Comparison of ENCODE assay signal across 11 cellular contexts in the genomic region with DNA sequence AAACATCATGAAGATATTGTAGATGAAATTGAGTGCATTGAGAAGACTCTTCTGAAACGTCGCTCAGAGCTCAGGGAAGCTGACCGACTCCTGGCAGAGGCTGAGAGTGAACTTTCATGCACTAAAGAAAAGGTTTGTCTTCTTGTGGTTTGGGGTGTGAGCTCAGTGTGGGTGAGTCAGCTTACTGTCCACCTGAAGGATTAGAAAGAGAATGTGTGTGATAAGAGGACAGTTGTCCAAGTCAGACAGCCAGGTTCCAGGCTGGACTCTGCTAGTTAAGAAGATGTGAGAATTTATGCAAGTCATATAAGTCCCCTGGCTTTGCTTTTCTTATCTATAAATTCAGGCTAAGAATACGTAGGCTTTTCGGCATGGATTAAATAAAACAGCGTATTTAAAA. TPM values are rescaled to one million over a fixed set of nuclear protein-coding genes. Genes with fewer than 3 reads are reported as not detected.
DNase-seq lines count a peak whose midpoint lies in the region; ATAC-seq and TF ChIP-seq lines count a peak whose summit lies in the region.
"Had no signal": no experiment of that assay in that cellular context is flagged by ENCODE, and none has a peak within 500 bp of the region (broad histone marks: within the 10 kb centered on the region; RNA-seq: fewer than 3 reads in every experiment).

No MANE protein-coding gene starts in this region.

- 93 to 95% methylated on average over 6 of the region's 6 CpGs for WGBS in aorta, 2 donors

- intact Hi-C loops in HCT116 (cut with micrococcal nuclease), result loop anchor here (10.0 kb wide), 1 partner anchor 400 kb away; no protein-coding TSS in a partner anchor
- intact Hi-C loops in aorta (cut with DNase I), result no loop called here

- CTCF ChIA-PET in HCT116 (lab: Charles Lee), result interaction anchor here (0.9 kb wide), 1 partner anchor 14 kb away, joined by 3 read pairs; no protein-coding TSS in a partner anchor

- H3K4me1 ChIP-seq in HCT116 (ENCODE audit: control insufficient read depth in 1 of 2, insufficient read depth in 2 of 2, low read length in 2 of 2), result peaks cover 9 to 30% of the 10 kb centered on the region in 2 experiments; a peak in 3 of 4 replicates
- peaks cover 0 to 3% of the 10 kb centered on the region in 2 donors for H3K4me1 ChIP-seq in aorta (ENCODE audit: control insufficient read depth in 1 of 2, insufficient read depth in 2 of 2, low read length in 2 of 2)

- TF ChIP-seq POLR2A in HCT116 (IDR thresholded peaks at IDR 0.05; ENCODE audit: borderline replicate concordance, extremely low read depth, insufficient read depth, insufficient read length), result no peak

- H3K27ac ChIP-seq in HCT116 (ENCODE audit: low read depth, low read length), result no peak overlapping the region
- no peak overlapping the region for H3K27ac ChIP-seq in aorta (ENCODE audit: low read depth in 1 of 2, low read length in 2 of 2)

- ATAC-seq in HCT116 (peak; percentile 93), aorta (ENCODE audit: low FRiP score) (no peak), HG02763 (IDR thresholded peaks at IDR 0.05; ENCODE audit: unreplicated experiment) (no peak)

- H3K4me2 ChIP-seq in HCT116 (ENCODE audit: low read length), result peak overlapping the region; percentile 51

- RAD21 ChIA-PET in HCT116 (lab: Charles Lee; ENCODE audit: low non-redundant PET in 1 of 2, low total read pairs in 2 of 2, uncharacterized antibody in 2 of 2, unreplicated experiment in 2 of 2), result interaction anchor here in 1 of 2 experiments (0.6 kb wide), 1 partner anchor 190 kb away, joined by 3 read pairs; no protein-coding TSS in a partner anchor

- POLR2A ChIA-PET in HCT116 (lab: Charles Lee), result no interaction called here

- H3K27me3 ChIP-seq in HCT116 (ENCODE audit: insufficient read depth, low read length) (no peaks in the 10 kb centered on the region), aorta (ENCODE audit: control insufficient read depth in 1 of 2, insufficient read depth in 2 of 2, low read length in 1 of 2) (no peaks in the 10 kb centered on the region)

- no peaks in the 10 kb centered on the region for H3K9me2 ChIP-seq in HCT116 (ENCODE audit: insufficient read depth)

- in situ Hi-C loops in ACHN (cut with HindIII; ENCODE audit: low pct_ligation_motif_present, low pct_unique_long_range_greater_than_20kb, low sequenced_read_pairs), result no loop called here
- in situ Hi-C loops in KBM-7 (cut with MboI; ENCODE audit: low pct_unique_long_range_greater_than_20kb, low sequenced_read_pairs), result no loop called here

- no peak for TF ChIP-seq CTCF in HCT116 (IDR thresholded peaks at IDR 0.05 in 2 of 3, conservative IDR thresholded peaks at IDR 0.05 in 1 of 3; ENCODE audit: borderline replicate concordance in 1 of 3, insufficient read depth in 1 of 3, low read depth in 2 of 3, low read length in 2 of 3)
- no peak for TF ChIP-seq CTCF in fibroblast of mammary gland (conservative IDR thresholded peaks at IDR 0.05; ENCODE audit: control insufficient read depth, insufficient read depth, low read depth, low read length)

- no peak for TF ChIP-seq RAD21 in HCT116 (IDR thresholded peaks at IDR 0.05; ENCODE audit: low read depth)

- H3K9me3 ChIP-seq in HCT116 (ENCODE audit: control insufficient read depth in 1 of 2, insufficient read depth in 1 of 2, low read depth in 1 of 2, low read length in 2 of 2) (no peaks in the 10 kb centered on the region), aorta (ENCODE audit: control insufficient read depth, low read length) (no peaks in the 10 kb centered on the region)

- DNase-seq in ACHN, result peak; percentile 8
- peak; percentile 46 for DNase-seq in HCT116 (ENCODE audit: low read depth, low spot score)
- DNase-seq in SW480 (ENCODE audit: low spot score), result peak; percentile 58
- peak; percentile 5 for DNase-seq in fibroblast of mammary gland (ENCODE audit: low read depth)
- DNase-seq in aorta, result no peak
- no peak for DNase-seq in stimulated activated CD4-positive, alpha-beta T cell treated with anti-CD3 and anti-CD28 coated beads, Interleukin-15, amount 100 ng/mL, for 24 hours
- no peak for DNase-seq in KBM-7
- DNase-seq: DMS79 treated with DMSO at 0.1 percent for 48 hours; stimulated activated CD4-positive, alpha-beta T cell treated with anti-CD3 and anti-CD28 coated beads, Interleukin-4, amount 100 ng/mL, for 1 hour; stimulated activated naive CD4-positive, alpha-beta T cell treated with Interleukin-2 at 50 U/mL for 16 hours had no signal

- H3K36me3 ChIP-seq in HCT116 (ENCODE audit: control insufficient read depth in 1 of 2, insufficient read depth in 2 of 2, low read length in 2 of 2) (peaks cover 5% of the 10 kb centered on the region in 2 experiments; a peak in 1 of 4 replicates), aorta (ENCODE audit: control insufficient read depth in 1 of 2, insufficient read depth in 2 of 2, low read length in 1 of 2) (peaks cover 0 to 8% of the 10 kb centered on the region in 2 donors)

- no peak overlapping the region for H3K9ac ChIP-seq in HCT116 (ENCODE audit: low read length)

- H2AFZ ChIP-seq in HCT116 (ENCODE audit: low read depth, low read length, poor library complexity, severe bottlenecking), result no peak overlapping the region

- H3K79me2 ChIP-seq in HCT116 (ENCODE audit: insufficient read depth, low read length), result no peaks in the 10 kb centered on the region

- H3K4me3 ChIP-seq in HCT116 (replicated peaks in 1 of 2; ENCODE audit: low read depth in 1 of 2, low read length in 2 of 2) (no peak overlapping the region), fibroblast of mammary gland (ENCODE audit: control insufficient read depth, low read depth, low read length) (no peak overlapping the region), aorta (ENCODE audit: low read length in 2 of 2) (no peak overlapping the region)

- no TSS peak for BruUV-seq in HCT116 (replicated peaks; lab: Mats Ljungman, UMichigan)

- H4K20me1 ChIP-seq in HCT116 (ENCODE audit: insufficient read depth), result no peaks in the 10 kb centered on the region

TF ChIP-seq in HCT116, 20 proteins besides CTCF, POLR2A, EP300 and RAD21 (continues in another document):
- TF ChIP-seq FOSL1 (IDR thresholded peaks at IDR 0.05; ENCODE audit: low read depth) (peak; percentile 53), CEBPB (IDR thresholded peaks at IDR 0.05; ENCODE audit: low read depth) (no peak), CBX3 (IDR thresholded peaks at IDR 0.05; ENCODE audit: low read depth) (0 out of 2 replicates have a peak, but pooled peaks have one; percentile 37), TCF7L2 (IDR thresholded peaks at IDR 0.05; ENCODE audit: borderline replicate concordance, extremely low read depth, insufficient read depth, insufficient read length) (no peak), EZH2 (IDR thresholded peaks at IDR 0.05) (no peak), ELF1 (IDR thresholded peaks at IDR 0.05; ENCODE audit: borderline replicate concordance, low read depth) (no peak), SIN3A (IDR thresholded peaks at IDR 0.05; ENCODE audit: low read depth) (0 out of 2 replicates have a peak, but pooled peaks have one; percentile 22), JUND (IDR thresholded peaks at IDR 0.05) (peak; percentile 63), SRF (IDR thresholded peaks at IDR 0.05; ENCODE audit: low read depth) (no peak), YY1 (IDR thresholded peaks at IDR 0.05; ENCODE audit: extremely low read depth, insufficient replicate concordance, low read depth, low read length) (no peak), ZNF274 (IDR thresholded peaks at IDR 0.05; ENCODE audit: low read depth, low read length) (no peak), ZFX (IDR thresholded peaks at IDR 0.05) (no peak), EGR1 (IDR thresholded peaks at IDR 0.05; ENCODE audit: low read depth) (no peak), SP1 (IDR thresholded peaks at IDR 0.05; ENCODE audit: low read depth) (peak; percentile 54; the same call in 1 of the 2 replicates)
- TF ChIP-seq, protein P1, sequence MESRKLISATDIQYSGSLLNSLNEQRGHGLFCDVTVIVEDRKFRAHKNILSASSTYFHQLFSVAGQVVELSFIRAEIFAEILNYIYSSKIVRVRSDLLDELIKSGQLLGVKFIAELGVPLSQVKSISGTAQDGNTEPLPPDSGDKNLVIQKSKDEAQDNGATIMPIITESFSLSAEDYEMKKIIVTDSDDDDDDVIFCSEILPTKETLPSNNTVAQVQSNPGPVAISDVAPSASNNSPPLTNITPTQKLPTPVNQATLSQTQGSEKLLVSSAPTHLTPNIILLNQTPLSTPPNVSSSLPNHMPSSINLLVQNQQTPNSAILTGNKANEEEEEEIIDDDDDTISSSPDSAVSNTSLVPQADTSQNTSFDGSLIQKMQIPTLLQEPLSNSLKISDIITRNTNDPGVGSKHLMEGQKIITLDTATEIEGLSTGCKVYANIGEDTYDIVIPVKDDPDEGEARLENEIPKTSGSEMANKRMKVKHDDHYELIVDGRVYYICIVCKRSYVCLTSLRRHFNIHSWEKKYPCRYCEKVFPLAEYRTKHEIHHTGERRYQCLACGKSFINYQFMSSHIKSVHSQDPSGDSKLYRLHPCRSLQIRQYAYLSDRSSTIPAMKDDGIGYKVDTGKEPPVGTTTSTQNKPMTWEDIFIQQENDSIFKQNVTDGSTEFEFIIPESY (IDR thresholded peaks at IDR 0.05; ENCODE audit: extremely low read depth, insufficient replicate concordance, low read length), result no peak

RNA-seq across cellular contexts. Expression of a gene that starts 46.9 kb away (rescaled TPM):
- total RNA-seq in HCT116 (2021; ENCODE audit: unreplicated experiment), result 63.1 TPM
- polyA plus RNA-seq in HCT116 (2012), result 20.3 and 21.9 TPM in 2 replicates
- 10 to 100 TPM; 48.3 to 52.7 TPM for total RNA-seq in aorta
- 10 to 100 TPM; 29.3 to 32.6 TPM for polyA plus RNA-seq in aorta

Comparison
In these comparisons a context has a peak if more than half of its experiments do, and no peak if none do; other contexts are left out.
1. DNase-seq: peak in ACHN (single experiment), HCT116 (single experiment), SW480 (single experiment) and fibroblast of mammary gland (single experiment); none in aorta (0 of 2), stimulated activated CD4-positive, alpha-beta T cell treated with anti-CD3 and anti-CD28 coated beads, Interleukin-15, amount 100 ng/mL, for 24 hours (single experiment) and KBM-7 (single experiment).